11 cellular contexts compared by ENCODE assay signal in genomic region chr4:94567811-94568210, GRCh38.
DNase-seq lines count a peak whose midpoint lies in the region; ATAC-seq and TF ChIP-seq lines count a peak whose summit lies in the region.
"Had no signal": no experiment of that assay in that cellular context is flagged by ENCODE, and none has a peak within 500 bp of the region (broad histone marks: within the 10 kb centered on the region; RNA-seq: fewer than 3 reads in every experiment).

No MANE protein-coding gene starts in this region.

- no peaks in the 10 kb centered on the region for H3K27me3 ChIP-seq in mucosa of stomach (ENCODE audit: control insufficient read depth, insufficient read depth, low read length)
- no peaks in the 10 kb centered on the region for H3K27me3 ChIP-seq in breast epithelium
- H3K27me3 ChIP-seq: colonic mucosa, heart right ventricle had no signal

- no peak for TF ChIP-seq CTCF in breast epithelium (IDR thresholded peaks at IDR 0.05)

- no peaks in the 10 kb centered on the region for H3K4me1 ChIP-seq in mucosa of stomach (ENCODE audit: control insufficient read depth, insufficient read depth, low read length)
- H3K4me1 ChIP-seq in breast epithelium: no peaks in the 10 kb centered on the region

- DNase-seq in breast epithelium (ENCODE audit: low spot score in 2 of 2) (no peak), NCI-H1092 (lab: John Stamatoyannopoulos, UW) (no peak)
- no peak for DNase-seq in central memory CD4-positive, alpha-beta T cell
- DNase-seq: colonic mucosa, DMS79 treated with DMSO at 0.1 percent for 48 hours, heart right ventricle had no signal

- no peak overlapping the region for H3K27ac ChIP-seq in breast epithelium
- H3K27ac ChIP-seq: colonic mucosa had no signal

- H3K9me3 ChIP-seq in mucosa of stomach (ENCODE audit: control insufficient read depth, low read length): no peaks in the 10 kb centered on the region
- H3K9me3 ChIP-seq in breast epithelium: no peaks in the 10 kb centered on the region
- H3K9me3 ChIP-seq: colonic mucosa, heart right ventricle had no signal

- no peak for TF ChIP-seq POLR2A in breast epithelium (IDR thresholded peaks at IDR 0.05)

- ATAC-seq in GM18867 (IDR thresholded peaks at IDR 0.05; ENCODE audit: unreplicated experiment) (peak; percentile 91), GM21576 (IDR thresholded peaks at IDR 0.05; ENCODE audit: unreplicated experiment) (peak; percentile 73), HG03558 (IDR thresholded peaks at IDR 0.05; ENCODE audit: extremely low read depth, unreplicated experiment) (peak; percentile 67), HG03520 (IDR thresholded peaks at IDR 0.05; ENCODE audit: unreplicated experiment) (no peak)

- intact Hi-C loops in breast epithelium (cut with DNase I; ENCODE audit: low total_unique reads): no loop called here

- H3K36me3 ChIP-seq in mucosa of stomach (ENCODE audit: control insufficient read depth, insufficient read depth, low read length) (no peaks in the 10 kb centered on the region), breast epithelium (no peaks in the 10 kb centered on the region)
- H3K36me3 ChIP-seq: colonic mucosa, heart right ventricle had no signal

- H3K4me3 ChIP-seq in mucosa of stomach (ENCODE audit: low read length) (no peak overlapping the region), breast epithelium (no peak overlapping the region)
- H3K4me3 ChIP-seq: colonic mucosa had no signal

- H3K9ac ChIP-seq in mucosa of stomach (ENCODE audit: low read length): peak overlapping the region; percentile 5
